In the genomic region with DNA sequence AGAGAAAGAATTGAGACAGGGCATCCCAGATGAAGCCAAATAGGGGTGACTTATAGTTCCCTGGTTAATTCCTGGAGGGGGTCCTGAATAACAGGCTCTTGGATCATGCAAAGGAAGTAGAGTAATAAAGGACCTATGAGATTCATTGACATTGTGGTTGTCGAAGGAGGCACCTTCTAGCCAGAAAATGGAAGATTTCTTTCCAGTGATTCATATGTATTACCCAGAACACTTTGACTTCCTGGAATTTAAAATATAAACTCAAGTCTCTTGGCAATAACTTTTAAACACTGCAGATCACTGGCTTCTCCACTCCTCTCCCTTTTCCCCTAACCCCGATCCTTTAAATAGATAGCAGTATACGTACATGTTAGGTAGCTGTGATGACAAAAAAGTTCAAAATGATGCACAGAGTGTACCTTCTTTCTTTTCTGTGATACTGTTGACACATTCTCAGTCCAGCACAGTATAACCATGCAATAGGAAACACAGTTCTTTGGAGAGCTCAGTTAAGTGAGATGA, we compare ENCODE assay signal across 12 cellular contexts.
A peak's percentile ranks its signal among the peaks of the same experiment; 100 is the strongest.
DNase-seq lines count a peak whose midpoint lies in the region; ATAC-seq and TF ChIP-seq lines count a peak whose summit lies in the region.
"Had no signal": no experiment of that assay in that cellular context is flagged by ENCODE, and none has a peak within 500 bp of the region (broad histone marks: within the 10 kb centered on the region; RNA-seq: fewer than 3 reads in every experiment).

No MANE protein-coding gene starts in this region.

- no peaks in the 10 kb centered on the region for H3K9me3 Mint-ChIP-seq in activated T-cell treated with anti-CD3 and anti-CD28 coated beads, Interleukin-2, amount 50 U/mL, for 72 hours

- ATAC-seq in activated T-cell treated with anti-CD3 and anti-CD28 coated beads, Interleukin-2, amount 50 U/mL, for 72 hours (replicated peaks in 1 of 2), result peak; percentile 87 to 88
- ATAC-seq in upper lobe of right lung (no peak), GM21381 (IDR thresholded peaks at IDR 0.05; ENCODE audit: unreplicated experiment) (no peak)
- ATAC-seq: A549, Panc1 had no signal

- H3K9me3 ChIP-seq in ascending aorta (no peaks in the 10 kb centered on the region), suprapubic skin (no peaks in the 10 kb centered on the region), upper lobe of right lung (no peaks in the 10 kb centered on the region)
- H3K9me3 ChIP-seq: A549 had no signal

- H3K27ac Mint-ChIP-seq in activated T-cell treated with anti-CD3 and anti-CD28 coated beads, Interleukin-2, amount 50 U/mL, for 72 hours, result peak overlapping the region; percentile 82

- intact Hi-C loops in ascending aorta (cut with DNase I) (no loop called here), upper lobe of right lung (cut with DNase I) (no loop called here)

- H3K27me3 ChIP-seq in ascending aorta, result no peaks in the 10 kb centered on the region
- H3K27me3 ChIP-seq in suprapubic skin, result no peaks in the 10 kb centered on the region
- H3K27me3 ChIP-seq in upper lobe of right lung, result no peaks in the 10 kb centered on the region

- H3K4me3 Mint-ChIP-seq in activated T-cell treated with anti-CD3 and anti-CD28 coated beads, Interleukin-2, amount 50 U/mL, for 72 hours, result peak overlapping the region; percentile 26 to 51

- peak overlapping the region in 1 of 2 donors; percentile 14 for H3K4me3 ChIP-seq in ascending aorta
- no peak overlapping the region for H3K4me3 ChIP-seq in suprapubic skin
- no peak overlapping the region for H3K4me3 ChIP-seq in upper lobe of right lung
- H3K4me3 ChIP-seq: A549 had no signal

- TF ChIP-seq CTCF in ascending aorta (IDR thresholded peaks at IDR 0.05) (no peak), suprapubic skin (IDR thresholded peaks at IDR 0.05) (no peak), upper lobe of right lung (IDR thresholded peaks at IDR 0.05) (no peak)

- H3K27me3 Mint-ChIP-seq in activated T-cell treated with anti-CD3 and anti-CD28 coated beads, Interleukin-2, amount 50 U/mL, for 72 hours (ENCODE audit: low read depth), result peaks cover 5% of the 10 kb centered on the region

- DNase-seq in activated T-cell treated with anti-CD3 and anti-CD28 coated beads, Interleukin-2, amount 50 U/mL, for 72 hours, result no peak
- no peak for DNase-seq in activated T-cell treated with anti-CD3 and anti-CD28 coated beads for 4 hours
- DNase-seq in ascending aorta (ENCODE audit: low spot score in 2 of 2), result no peak
- DNase-seq in glomerular visceral epithelial cell (ENCODE audit: extremely low spot score), result peak; percentile 45
- no peak for DNase-seq in suprapubic skin (ENCODE audit: low spot score in 2 of 2)
- DNase-seq in NCI-H1930 (lab: John Stamatoyannopoulos, UW), result no peak
- no peak for DNase-seq in upper lobe of right lung
- DNase-seq: DND-41, occipital lobe had no signal

- WGBS in suprapubic skin, result 94% methylated on average over 3 of the region's 3 CpGs

- TF ChIP-seq EP300 in suprapubic skin (IDR thresholded peaks at IDR 0.05), result peak; percentile 93

- peaks cover 6 to 54% of the 10 kb centered on the region in 2 donors for H3K4me1 ChIP-seq in ascending aorta
- H3K4me1 ChIP-seq in suprapubic skin, result no peaks in the 10 kb centered on the region
- H3K4me1 ChIP-seq in upper lobe of right lung, result no peaks in the 10 kb centered on the region

- H3K27ac ChIP-seq in ascending aorta, result peak overlapping the region; percentile 69 to 70
- H3K27ac ChIP-seq in suprapubic skin, result no peak overlapping the region
- no peak overlapping the region for H3K27ac ChIP-seq in upper lobe of right lung

- no peaks in the 10 kb centered on the region for H3K36me3 Mint-ChIP-seq in activated T-cell treated with anti-CD3 and anti-CD28 coated beads, Interleukin-2, amount 50 U/mL, for 72 hours (ENCODE audit: insufficient read depth in 2 of 2)

- peaks cover 28% of the 10 kb centered on the region for H3K4me1 Mint-ChIP-seq in activated T-cell treated with anti-CD3 and anti-CD28 coated beads, Interleukin-2, amount 50 U/mL, for 72 hours (ENCODE audit: low read depth)

- H3K36me3 ChIP-seq in ascending aorta (peaks cover 0 to 5% of the 10 kb centered on the region in 2 donors), suprapubic skin (no peaks in the 10 kb centered on the region), upper lobe of right lung (no peaks in the 10 kb centered on the region)

- TF ChIP-seq POLR2A in suprapubic skin (IDR thresholded peaks at IDR 0.05), result no peak

Comparison
In these comparisons a context has a peak if more than half of its experiments do, and no peak if none do; other contexts are left out.
1. ATAC-seq: peak in activated T-cell treated with anti-CD3 and anti-CD28 coated beads, Interleukin-2, amount 50 U/mL, for 72 hours (2 of 2); none in upper lobe of right lung (single experiment) and GM21381 (single experiment).
2. H3K27ac ChIP-seq: peak in ascending aorta (2 of 2); none in suprapubic skin (single experiment) and upper lobe of right lung (single experiment).